In genomic region chr1:110198746-110199145, GRCh38 we compare ENCODE assay signal across 1 cellular context.
TF ChIP-seq lines count a peak whose summit lies in the region.

No MANE protein-coding gene starts in this region.

TF ChIP-seq in HEK293, 187 proteins besides CTCF, POLR2A, EP300 and RAD21 (continued from another document):
- TF ChIP-seq KLF7 (tag by site-specific recombination; IDR thresholded peaks at IDR 0.05; ENCODE audit: borderline replicate concordance) (no peak), ZNF394 (tag by site-specific recombination; IDR thresholded peaks at IDR 0.05; ENCODE audit: borderline replicate concordance) (no peak), ZNF19 (tag by site-specific recombination; IDR thresholded peaks at IDR 0.05; ENCODE audit: low read depth) (no peak), PRDM10 (tag by site-specific recombination; IDR thresholded peaks at IDR 0.05) (0 out of 2 replicates have a peak, but pooled peaks have one; percentile 20), ZNF629 (tag by site-specific recombination; IDR thresholded peaks at IDR 0.05) (no peak)
